Comparison of ENCODE assay signal across 22 cellular contexts in genomic region chr17:63126607-63127006, GRCh38.
"Had no signal": no experiment of that assay in that cellular context is flagged by ENCODE, and none has a peak within 500 bp of the region (broad histone marks: within the 10 kb centered on the region; RNA-seq: fewer than 3 reads in every experiment).

No MANE protein-coding gene starts in this region.

- H3K9me3 ChIP-seq: ascending aorta, breast epithelium, esophagus muscularis mucosa, right atrium auricular region, tibial nerve, uterus had no signal

- H3K27me3 Mint-ChIP-seq: activated naive CD4-positive, alpha-beta T cell treated with anti-CD3 and anti-CD28 coated beads, Interleukin-2, amount 50 U/mL, for 24 hours; naive B cell; progenitor cell of endocrine pancreas had no signal

- H3K4me3 Mint-ChIP-seq: activated naive CD4-positive, alpha-beta T cell treated with anti-CD3 and anti-CD28 coated beads, Interleukin-2, amount 50 U/mL, for 24 hours; naive B cell; neural crest cell had no signal

- FAIRE-seq: endometrium, keratinocyte had no signal

- H3K27ac Mint-ChIP-seq: activated naive CD4-positive, alpha-beta T cell treated with anti-CD3 and anti-CD28 coated beads, Interleukin-2, amount 50 U/mL, for 24 hours; progenitor cell of endocrine pancreas had no signal

- H3K27me3 ChIP-seq: ascending aorta, breast epithelium, esophagus muscularis mucosa, right atrium auricular region, tibial nerve, uterus had no signal

- H3K4me1 ChIP-seq: ascending aorta, breast epithelium, right atrium auricular region, tibial nerve, uterus had no signal

- H3K9me3 Mint-ChIP-seq: activated naive CD4-positive, alpha-beta T cell treated with anti-CD3 and anti-CD28 coated beads, Interleukin-2, amount 50 U/mL, for 24 hours; naive B cell; neural crest cell had no signal

- ATAC-seq: left lobe of liver had no signal

- H3K4me3 ChIP-seq: ascending aorta, breast epithelium, esophagus muscularis mucosa, right atrium auricular region, tibial nerve, uterus had no signal

- H3K36me3 ChIP-seq: ascending aorta, breast epithelium, esophagus muscularis mucosa, right atrium auricular region, tibial nerve, uterus had no signal

- DNase-seq: activated CD4-positive, alpha-beta T cell treated with anti-CD3 and anti-CD28 coated beads for 1 hour; activated CD4-positive, alpha-beta T cell treated with anti-CD3 and anti-CD28 coated beads, Interleukin-2, amount 50 U/mL, for 4 hours; activated gamma-delta T cell; cerebellar nuclear complex; cortex of kidney; naive B cell; stimulated activated CD4-positive, alpha-beta T cell treated with anti-CD3 and anti-CD28 coated beads, Interleukin-2, amount 100 ng/mL, for 24 hours; stimulated activated naive CD4-positive, alpha-beta T cell treated with Interleukin-2 at 50 U/mL for 16 hours; substantia nigra; T-helper 2 cell; uterus had no signal

- H3K27ac ChIP-seq: ascending aorta, breast epithelium, esophagus muscularis mucosa, right atrium auricular region, tibial nerve, uterus had no signal

- H3K4me1 Mint-ChIP-seq: activated naive CD4-positive, alpha-beta T cell treated with anti-CD3 and anti-CD28 coated beads, Interleukin-2, amount 50 U/mL, for 24 hours; neural crest cell had no signal
